Comparison of ENCODE assay signal across 8 cellular contexts in the genomic region with DNA sequence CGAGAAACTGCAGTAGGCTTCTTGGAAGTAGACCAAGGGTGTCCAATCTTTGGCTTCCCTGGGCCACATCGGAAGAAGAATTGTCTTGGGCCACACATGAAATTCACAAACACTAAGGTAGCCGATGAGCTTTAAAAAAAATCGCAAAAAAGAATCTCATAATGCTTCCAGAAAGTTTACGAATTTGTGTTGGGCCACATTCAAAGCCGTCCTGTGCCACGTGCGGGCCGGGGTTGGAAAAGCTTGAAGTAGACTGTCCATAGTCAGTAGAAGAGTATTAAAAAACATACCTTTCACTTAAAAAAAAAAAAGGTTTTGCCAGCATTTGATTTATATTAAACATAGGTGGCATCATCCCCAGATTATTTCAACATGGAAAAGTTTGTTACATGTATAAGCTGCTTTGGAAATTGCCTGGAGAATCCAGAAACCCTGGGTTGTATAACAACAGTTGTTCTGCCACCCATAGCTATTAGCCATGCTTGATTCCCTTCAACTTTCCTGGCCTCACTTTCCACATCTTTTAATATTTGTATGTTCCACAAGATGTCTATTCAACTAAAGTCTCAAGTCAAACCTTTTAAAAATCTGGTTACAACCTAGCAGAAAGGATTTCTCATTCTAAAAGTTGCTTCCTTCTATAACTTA. TPM values are rescaled to one million over a fixed set of nuclear protein-coding genes. Genes with fewer than 3 reads are reported as not detected.
DNase-seq lines count a peak whose midpoint lies in the region; ATAC-seq and TF ChIP-seq lines count a peak whose summit lies in the region.

No MANE protein-coding gene starts in this region.

- peak overlapping the region; percentile 52 to 95 (median 74) for H3K4me3 ChIP-seq in esophagus squamous epithelium
- H3K4me3 ChIP-seq in prostate gland, result peak overlapping the region; percentile 58 to 59

- CTCF ChIA-PET in RWPE1 (lab: Yijun Ruan, JAX), result interaction anchor here (0.6 to 0.9 kb wide), 3 partner anchors 18 to 125 kb away, joined by 3 to 8 read pairs (median 5); no protein-coding TSS in a partner anchor

- DNase-seq in RWPE1 (ENCODE audit: low spot score) (no peak), esophagus squamous epithelium (lab: John Stamatoyannopoulos, UW) (no peak), prostate gland (ENCODE audit: low spot score) (no peak), epidermal melanocyte (ENCODE audit: insufficient read length, low spot score) (no peak), NCI-H226 (no peak)

- TF ChIP-seq POLR2A in esophagus squamous epithelium (IDR thresholded peaks at IDR 0.05), result no peak
- TF ChIP-seq POLR2A in prostate gland (IDR thresholded peaks at IDR 0.05), result no peak

- peaks cover 11% of the 10 kb centered on the region for H3K9me3 ChIP-seq in ES-I3 (ENCODE audit: control insufficient read depth, insufficient read depth, low read length)
- peaks cover 0 to 17% (median 5%) of the 10 kb centered on the region in 3 donors for H3K9me3 ChIP-seq in esophagus squamous epithelium
- no peaks in the 10 kb centered on the region for H3K9me3 ChIP-seq in prostate gland

- POLR2A ChIA-PET in RWPE1 (lab: Yijun Ruan, JAX; ENCODE audit: low non-redundant PET), result interaction anchor here (0.6 to 0.8 kb wide), 3 partner anchors 42 to 352 kb away, joined by 4 to 6 read pairs (median 5); no protein-coding TSS in a partner anchor

- H3K4me1 ChIP-seq in ES-I3 (ENCODE audit: insufficient read depth, low read length) (no peaks in the 10 kb centered on the region), esophagus squamous epithelium (peaks cover 0 to 19% (median 10%) of the 10 kb centered on the region in 3 donors), prostate gland (replicated peaks) (peaks cover 3% of the 10 kb centered on the region)

- H3K36me3 ChIP-seq in ES-I3 (ENCODE audit: insufficient read depth, low read length) (no peaks in the 10 kb centered on the region), esophagus squamous epithelium (no peaks in the 10 kb centered on the region), prostate gland (no peaks in the 10 kb centered on the region)

- TF ChIP-seq CTCF in RWPE1 (conservative IDR thresholded peaks at IDR 0.05; ENCODE audit: low read depth), result no peak
- TF ChIP-seq CTCF in esophagus squamous epithelium (IDR thresholded peaks at IDR 0.05), result no peak
- no peak for TF ChIP-seq CTCF in prostate gland (IDR thresholded peaks at IDR 0.05)

- H3K9ac ChIP-seq in ES-I3 (ENCODE audit: low read depth, low read length), result peak overlapping the region; percentile 87

- peak overlapping the region; percentile 98 for H3K27ac ChIP-seq in RWPE1
- H3K27ac ChIP-seq in esophagus squamous epithelium, result peak overlapping the region; percentile 92 to 98 (median 94)
- peak overlapping the region; percentile 89 to 91 for H3K27ac ChIP-seq in prostate gland

- whole genome bisulfite sequencing in esophagus squamous epithelium, 2 donors, result 18 to 35% methylated on average over 9 of the region's 9 CpGs
- WGBS in prostate gland, result 11% methylated on average over 9 of the region's 9 CpGs

- ATAC-seq in GM21367 (IDR thresholded peaks at IDR 0.05; ENCODE audit: unreplicated experiment) (no peak), HG03175 (IDR thresholded peaks at IDR 0.05; ENCODE audit: unreplicated experiment) (no peak)

- intact Hi-C loops in esophagus squamous epithelium (cut with DNase I), result no loop called here
- intact Hi-C loops in prostate gland (cut with DNase I), result loop anchor here (2.0 kb wide), 1 partner anchor 43 kb away; the partner anchor contains the start of gene CRYL1

- H3K27me3 ChIP-seq in esophagus squamous epithelium (no peaks in the 10 kb centered on the region), prostate gland (replicated peaks; ENCODE audit: insufficient read depth) (no peaks in the 10 kb centered on the region)

RNA-seq across cellular contexts. Expression of gene IFT88, which starts 1.0 kb away (rescaled TPM):
- total RNA-seq in esophagus squamous epithelium, result 1 to 10 TPM; 2.0 to 7.8 (median 4.8) TPM
- total RNA-seq in prostate gland, result 10 to 100 TPM; 10.8 to 22.0 TPM

RNA-seq across cellular contexts. Expression of gene CRYL1, which starts 42.3 kb away (rescaled TPM):
- 10 to 100 TPM; 12.5 to 41.2 (median 24.4) TPM for total RNA-seq in esophagus squamous epithelium
- 10 to 100 TPM; 35.3 to 75.5 TPM for total RNA-seq in prostate gland
